ENCODE assay signal across 19 cellular contexts in genomic region chr9:113922160-113922559, GRCh38.
"Had no signal": no experiment of that assay in that cellular context is flagged by ENCODE, and none has a peak within 500 bp of the region (broad histone marks: within the 10 kb centered on the region; RNA-seq: fewer than 3 reads in every experiment).

No MANE protein-coding gene starts in this region.

- H3K27me3 ChIP-seq: breast epithelium, dorsolateral prefrontal cortex, left lung, sigmoid colon had no signal

- H3K36me3 ChIP-seq: breast epithelium, left lung, sigmoid colon had no signal

- FAIRE-seq: TTC549 had no signal

- H3K27ac ChIP-seq: breast epithelium, left lung, psoas muscle, sigmoid colon had no signal

- H3K4me1 ChIP-seq: left lung had no signal

- DNase-seq: activated B cell treated with CpG ODN at 0.5 μM for 24 hours; activated CD4-positive, alpha-beta T cell treated with anti-CD3 and anti-CD28 coated beads for 48 hours; activated naive CD4-positive, alpha-beta T cell treated with anti-CD3 and anti-CD28 coated beads for 36 hours; activated naive CD8-positive, alpha-beta T cell treated with anti-CD3 and anti-CD28 coated beads, Interleukin-2, amount 50 U/mL, for 24 hours; activated T-cell treated with anti-CD3 and anti-CD28 coated beads for 4 hours; aorta; dorsolateral prefrontal cortex; endodermal cell; islet precursor cell; left lung; mesendoderm; psoas muscle; sigmoid colon; stimulated activated CD4-positive, alpha-beta T cell treated with anti-CD3 and anti-CD28 coated beads, Interleukin-12 subunit alpha, Interleukin-12 subunit beta, amount 100 ng/mL, for 4 hours; stimulated activated CD4-positive, alpha-beta T cell treated with anti-CD3 and anti-CD28 coated beads, Interleukin-2, amount 100 ng/mL, for 48 hours; T-helper 2 cell had no signal

- ATAC-seq: activated naive CD8-positive, alpha-beta T cell treated with anti-CD3 and anti-CD28 coated beads, Interleukin-2, amount 50 U/mL, for 24 hours; left lung; psoas muscle; stimulated activated memory B cell treated with anti-CD40 and anti-IgM and Interleukin-4, amounts not matched to agents 10 μg/mL and 1 μg/mL and 100 μg/mL, for 72 hours had no signal

- H3K4me3 ChIP-seq: breast epithelium, dorsolateral prefrontal cortex, left lung, psoas muscle, sigmoid colon had no signal

- H3K9me3 ChIP-seq: breast epithelium, left lung had no signal
